6 cellular contexts compared by ENCODE assay signal in the genomic region with DNA sequence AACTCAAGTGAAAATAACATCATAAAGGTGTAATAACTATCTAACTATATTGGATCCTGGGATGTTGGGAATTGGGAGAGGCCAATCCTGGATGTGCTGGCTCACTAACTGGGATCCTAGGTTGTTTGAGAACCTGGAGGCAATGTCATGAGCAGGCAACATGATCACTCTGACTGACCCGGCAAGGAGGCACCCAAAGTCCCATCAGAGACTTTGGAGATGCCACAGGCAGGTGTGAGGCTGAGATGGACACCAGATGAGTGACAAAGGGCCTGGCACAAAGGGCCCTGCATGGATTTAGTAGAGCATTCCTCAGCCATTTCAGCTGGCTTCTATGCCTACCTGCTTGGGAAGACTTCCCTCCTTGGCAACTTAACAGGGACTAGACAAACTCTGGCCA.
"Had no signal": no experiment of that assay in that cellular context is flagged by ENCODE, and none has a peak within 500 bp of the region (broad histone marks: within the 10 kb centered on the region; RNA-seq: fewer than 3 reads in every experiment).

No MANE protein-coding gene starts in this region.

- H3K27ac ChIP-seq: HL-60 had no signal

- ATAC-seq: HepG2 had no signal

- H3K4me3 ChIP-seq: K562 had no signal

- FAIRE-seq: HepG2, HTR-8/SVneo, K562 had no signal

- DNase-seq: IMR-90, KBM-7 had no signal
